ENCODE assay signal across 1 cellular context in the genomic region with DNA sequence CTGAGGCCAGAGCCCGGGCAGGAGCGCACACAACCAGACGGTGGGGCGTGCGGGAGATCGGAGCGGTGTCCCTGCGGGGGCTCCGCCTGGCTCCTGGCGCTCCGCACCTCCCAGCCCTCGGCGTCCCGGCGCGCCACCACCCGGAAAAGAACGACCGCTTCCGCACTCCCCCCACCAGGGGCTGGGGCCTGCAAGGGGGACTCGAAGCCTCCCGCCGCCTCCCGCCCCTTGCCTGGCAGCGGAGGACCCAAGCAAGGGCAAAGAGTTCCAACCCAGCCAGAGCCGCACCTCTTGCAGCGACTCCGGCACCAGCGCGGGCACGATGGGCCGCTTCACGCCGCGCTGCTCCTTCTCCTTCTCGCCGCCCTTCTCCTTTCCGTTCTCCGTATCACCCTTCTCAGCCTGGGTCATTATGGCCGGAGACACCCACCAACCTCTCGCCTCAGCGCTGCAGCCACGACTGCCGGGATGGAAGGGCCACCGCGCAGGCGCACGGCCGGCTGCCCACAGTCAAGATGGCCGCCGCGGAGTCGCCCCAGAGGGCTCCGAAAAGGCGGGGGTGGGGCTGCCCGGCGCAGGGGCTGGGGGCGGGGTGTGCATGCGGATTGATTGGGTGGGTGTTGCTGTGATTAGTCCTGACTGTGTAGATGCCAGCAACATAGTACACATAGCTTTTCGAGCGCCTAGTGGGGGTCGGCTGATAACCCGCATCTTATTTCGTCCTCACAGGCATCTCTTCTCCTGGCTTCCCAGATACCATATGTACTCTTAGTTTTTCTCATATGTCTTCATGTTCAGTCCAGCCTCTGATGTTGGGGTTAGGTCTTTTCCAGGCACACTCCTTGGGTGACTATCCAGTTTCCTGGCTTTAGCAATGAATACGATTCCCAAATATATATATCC.
A peak's percentile ranks its signal among the peaks of the same experiment; 100 is the strongest.
TF ChIP-seq lines count a peak whose summit lies in the region.

A gene with protein sequence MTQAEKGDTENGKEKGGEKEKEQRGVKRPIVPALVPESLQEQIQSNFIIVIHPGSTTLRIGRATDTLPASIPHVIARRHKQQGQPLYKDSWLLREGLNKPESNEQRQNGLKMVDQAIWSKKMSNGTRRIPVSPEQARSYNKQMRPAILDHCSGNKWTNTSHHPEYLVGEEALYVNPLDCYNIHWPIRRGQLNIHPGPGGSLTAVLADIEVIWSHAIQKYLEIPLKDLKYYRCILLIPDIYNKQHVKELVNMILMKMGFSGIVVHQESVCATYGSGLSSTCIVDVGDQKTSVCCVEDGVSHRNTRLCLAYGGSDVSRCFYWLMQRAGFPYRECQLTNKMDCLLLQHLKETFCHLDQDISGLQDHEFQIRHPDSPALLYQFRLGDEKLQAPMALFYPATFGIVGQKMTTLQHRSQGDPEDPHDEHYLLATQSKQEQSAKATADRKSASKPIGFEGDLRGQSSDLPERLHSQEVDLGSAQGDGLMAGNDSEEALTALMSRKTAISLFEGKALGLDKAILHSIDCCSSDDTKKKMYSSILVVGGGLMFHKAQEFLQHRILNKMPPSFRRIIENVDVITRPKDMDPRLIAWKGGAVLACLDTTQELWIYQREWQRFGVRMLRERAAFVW (minus strand): TSS at position 462 of the 903 bp plus-strand sequence. CDS start 51 bp downstream, at position 411.

TF ChIP-seq in K562, 482 proteins besides CTCF, POLR2A, EP300 and RAD21 (continued from another document):
- TF ChIP-seq, protein P1, sequence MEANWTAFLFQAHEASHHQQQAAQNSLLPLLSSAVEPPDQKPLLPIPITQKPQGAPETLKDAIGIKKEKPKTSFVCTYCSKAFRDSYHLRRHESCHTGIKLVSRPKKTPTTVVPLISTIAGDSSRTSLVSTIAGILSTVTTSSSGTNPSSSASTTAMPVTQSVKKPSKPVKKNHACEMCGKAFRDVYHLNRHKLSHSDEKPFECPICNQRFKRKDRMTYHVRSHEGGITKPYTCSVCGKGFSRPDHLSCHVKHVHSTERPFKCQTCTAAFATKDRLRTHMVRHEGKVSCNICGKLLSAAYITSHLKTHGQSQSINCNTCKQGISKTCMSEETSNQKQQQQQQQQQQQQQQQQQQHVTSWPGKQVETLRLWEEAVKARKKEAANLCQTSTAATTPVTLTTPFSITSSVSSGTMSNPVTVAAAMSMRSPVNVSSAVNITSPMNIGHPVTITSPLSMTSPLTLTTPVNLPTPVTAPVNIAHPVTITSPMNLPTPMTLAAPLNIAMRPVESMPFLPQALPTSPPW (CRISPR knock-in tag; IDR thresholded peaks at IDR 0.05) = peak; percentile 91
- TF ChIP-seq PHF8 (IDR thresholded peaks at IDR 0.05; ENCODE audit: borderline replicate concordance, low read length) (peak; percentile 87; the same call in 1 of the 2 replicates), CSDE1 (IDR thresholded peaks at IDR 0.05) (no peak), HMGN3 (IDR thresholded peaks at IDR 0.05; ENCODE audit: borderline replicate concordance, extremely low read depth, insufficient read length, low read depth, low read length) (peak; percentile 61), NR2C2 (CRISPR knock-in tag; IDR thresholded peaks at IDR 0.05) (no peak), NR2C2 (tag; IDR thresholded peaks at IDR 0.05) (peak; percentile 93), CREB1 (IDR thresholded peaks at IDR 0.05) (no peak; the same call in 1 of the 2 replicates), CREB1 (CRISPR knock-in tag; IDR thresholded peaks at IDR 0.05) (peak; percentile 2; the same call in 1 of the 2 replicates), CHD1 (IDR thresholded peaks at IDR 0.05; ENCODE audit: low read length) (peak; percentile 56), KDM4B (IDR thresholded peaks at IDR 0.05; ENCODE audit: borderline replicate concordance in 2 of 2, low read depth in 1 of 2) (peak in 1 of 2 experiments; percentile 76; a peak in 1 of 4 replicates), RBFOX2 (IDR thresholded peaks at IDR 0.05; ENCODE audit: low read depth, low read length) (peak; percentile 90), ESRRA (IDR thresholded peaks at IDR 0.05; ENCODE audit: borderline replicate concordance, low read depth) (peak; percentile 51; the same call in 1 of the 2 replicates), ZBTB8A (IDR thresholded peaks at IDR 0.05; ENCODE audit: partially characterized antibody) (no peak), ZNF830 (CRISPR knock-in tag; IDR thresholded peaks at IDR 0.05) (no peak), CBFA2T2 (conservative IDR thresholded peaks at IDR 0.05) (no peak), TAF7 (tag; IDR thresholded peaks at IDR 0.05) (peak; percentile 90), CBX3 (IDR thresholded peaks at IDR 0.05; ENCODE audit: borderline replicate concordance in 1 of 2, low read length in 2 of 2) (no peak), POLR2H (tag; IDR thresholded peaks at IDR 0.05; ENCODE audit: low read depth) (0 out of 2 replicates have a peak, but pooled peaks have one; percentile 19), SUPT5H (IDR thresholded peaks at IDR 0.05) (peak; percentile 92), KDM5B (IDR thresholded peaks at IDR 0.05; ENCODE audit: insufficient replicate concordance, low read depth, low read length) (peak; percentile 50), POLR2AphosphoS5 (IDR thresholded peaks at IDR 0.05; ENCODE audit: control insufficient read depth, insufficient read depth, low read depth, low read length) (peak; percentile 61), POLR2G (IDR thresholded peaks at IDR 0.05; ENCODE audit: low read depth, low read length) (peak; percentile 88), FIP1L1 (IDR thresholded peaks at IDR 0.05; ENCODE audit: low read depth, low read length, poor library complexity, severe bottlenecking) (peak; percentile 54), ETV5 (CRISPR knock-in tag; IDR thresholded peaks at IDR 0.05; ENCODE audit: low read depth) (peak; percentile 43; the same call in 1 of the 2 replicates), ELF1 (tag; IDR thresholded peaks at IDR 0.05) (peak; percentile 67), EP400 (IDR thresholded peaks at IDR 0.05) (peak; percentile 69; the same call in 1 of the 2 replicates), HCFC1 (IDR thresholded peaks at IDR 0.05; ENCODE audit: low read depth, low read length) (peak; percentile 73), CCNT2 (IDR thresholded peaks at IDR 0.05; ENCODE audit: borderline replicate concordance, extremely low read depth, insufficient read length, low read depth, low read length) (peak; percentile 44), NR2C1 (IDR thresholded peaks at IDR 0.05) (peak; percentile 55), NR2C1 (tag; IDR thresholded peaks at IDR 0.05) (peak; percentile 63), ADNP (tag; IDR thresholded peaks at IDR 0.05) (no peak), CXXC5 (CRISPR knock-in tag; IDR thresholded peaks at IDR 0.05) (peak; percentile 57), NFIC (IDR thresholded peaks at IDR 0.05) (peak; percentile 44; the same call in 1 of the 2 replicates), GABPB1 (CRISPR knock-in tag; IDR thresholded peaks at IDR 0.05) (0 out of 2 replicates have a peak, but pooled peaks have one; percentile 36), HDAC1 (IDR thresholded peaks at IDR 0.05) (peak in 1 of 2 experiments; percentile 64; a peak in 2 of 4 replicates)
- TF ChIP-seq, protein P2, sequence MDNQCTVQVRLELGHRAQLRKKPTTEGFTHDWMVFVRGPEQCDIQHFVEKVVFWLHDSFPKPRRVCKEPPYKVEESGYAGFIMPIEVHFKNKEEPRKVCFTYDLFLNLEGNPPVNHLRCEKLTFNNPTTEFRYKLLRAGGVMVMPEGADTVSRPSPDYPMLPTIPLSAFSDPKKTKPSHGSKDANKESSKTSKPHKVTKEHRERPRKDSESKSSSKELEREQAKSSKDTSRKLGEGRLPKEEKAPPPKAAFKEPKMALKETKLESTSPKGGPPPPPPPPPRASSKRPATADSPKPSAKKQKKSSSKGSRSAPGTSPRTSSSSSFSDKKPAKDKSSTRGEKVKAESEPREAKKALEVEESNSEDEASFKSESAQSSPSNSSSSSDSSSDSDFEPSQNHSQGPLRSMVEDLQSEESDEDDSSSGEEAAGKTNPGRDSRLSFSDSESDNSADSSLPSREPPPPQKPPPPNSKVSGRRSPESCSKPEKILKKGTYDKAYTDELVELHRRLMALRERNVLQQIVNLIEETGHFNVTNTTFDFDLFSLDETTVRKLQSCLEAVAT (IDR thresholded peaks at IDR 0.05) = 0 out of 4 replicates have a peak, but pooled peaks of 1 of the 2 experiments have one; percentile 24
- TF ChIP-seq, protein P3, sequence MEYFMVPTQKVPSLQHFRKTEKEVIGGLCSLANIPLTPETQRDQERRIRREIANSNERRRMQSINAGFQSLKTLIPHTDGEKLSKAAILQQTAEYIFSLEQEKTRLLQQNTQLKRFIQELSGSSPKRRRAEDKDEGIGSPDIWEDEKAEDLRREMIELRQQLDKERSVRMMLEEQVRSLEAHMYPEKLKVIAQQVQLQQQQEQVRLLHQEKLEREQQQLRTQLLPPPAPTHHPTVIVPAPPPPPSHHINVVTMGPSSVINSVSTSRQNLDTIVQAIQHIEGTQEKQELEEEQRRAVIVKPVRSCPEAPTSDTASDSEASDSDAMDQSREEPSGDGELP (CRISPR knock-in tag; IDR thresholded peaks at IDR 0.05; ENCODE audit: borderline replicate concordance) = peak; percentile 46; the same call in 1 of the 2 replicates
- TF ChIP-seq, protein P4, sequence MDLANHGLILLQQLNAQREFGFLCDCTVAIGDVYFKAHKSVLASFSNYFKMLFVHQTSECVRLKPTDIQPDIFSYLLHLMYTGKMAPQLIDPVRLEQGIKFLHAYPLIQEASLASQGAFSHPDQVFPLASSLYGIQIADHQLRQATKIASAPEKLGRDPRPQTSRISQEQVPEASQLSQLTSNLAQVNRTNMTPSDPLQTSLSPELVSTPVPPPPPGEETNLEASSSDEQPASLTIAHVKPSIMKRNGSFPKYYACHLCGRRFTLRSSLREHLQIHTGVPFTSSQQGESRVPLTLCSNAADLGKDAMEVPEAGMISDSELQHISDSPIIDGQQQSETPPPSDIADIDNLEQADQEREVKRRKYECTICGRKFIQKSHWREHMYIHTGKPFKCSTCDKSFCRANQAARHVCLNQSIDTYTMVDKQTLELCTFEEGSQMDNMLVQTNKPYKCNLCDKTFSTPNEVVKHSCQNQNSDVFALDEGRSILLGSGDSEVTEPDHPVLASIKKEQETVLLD (IDR thresholded peaks at IDR 0.05) = peak; percentile 85; the same call in 1 of the 2 replicates
- TF ChIP-seq, protein P5, sequence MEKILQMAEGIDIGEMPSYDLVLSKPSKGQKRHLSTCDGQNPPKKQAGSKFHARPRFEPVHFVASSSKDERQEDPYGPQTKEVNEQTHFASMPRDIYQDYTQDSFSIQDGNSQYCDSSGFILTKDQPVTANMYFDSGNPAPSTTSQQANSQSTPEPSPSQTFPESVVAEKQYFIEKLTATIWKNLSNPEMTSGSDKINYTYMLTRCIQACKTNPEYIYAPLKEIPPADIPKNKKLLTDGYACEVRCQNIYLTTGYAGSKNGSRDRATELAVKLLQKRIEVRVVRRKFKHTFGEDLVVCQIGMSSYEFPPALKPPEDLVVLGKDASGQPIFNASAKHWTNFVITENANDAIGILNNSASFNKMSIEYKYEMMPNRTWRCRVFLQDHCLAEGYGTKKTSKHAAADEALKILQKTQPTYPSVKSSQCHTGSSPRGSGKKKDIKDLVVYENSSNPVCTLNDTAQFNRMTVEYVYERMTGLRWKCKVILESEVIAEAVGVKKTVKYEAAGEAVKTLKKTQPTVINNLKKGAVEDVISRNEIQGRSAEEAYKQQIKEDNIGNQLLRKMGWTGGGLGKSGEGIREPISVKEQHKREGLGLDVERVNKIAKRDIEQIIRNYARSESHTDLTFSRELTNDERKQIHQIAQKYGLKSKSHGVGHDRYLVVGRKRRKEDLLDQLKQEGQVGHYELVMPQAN (IDR thresholded peaks at IDR 0.05; ENCODE audit: borderline replicate concordance) = peak; percentile 28; the same call in 1 of the 2 replicates
